In the genomic region with DNA sequence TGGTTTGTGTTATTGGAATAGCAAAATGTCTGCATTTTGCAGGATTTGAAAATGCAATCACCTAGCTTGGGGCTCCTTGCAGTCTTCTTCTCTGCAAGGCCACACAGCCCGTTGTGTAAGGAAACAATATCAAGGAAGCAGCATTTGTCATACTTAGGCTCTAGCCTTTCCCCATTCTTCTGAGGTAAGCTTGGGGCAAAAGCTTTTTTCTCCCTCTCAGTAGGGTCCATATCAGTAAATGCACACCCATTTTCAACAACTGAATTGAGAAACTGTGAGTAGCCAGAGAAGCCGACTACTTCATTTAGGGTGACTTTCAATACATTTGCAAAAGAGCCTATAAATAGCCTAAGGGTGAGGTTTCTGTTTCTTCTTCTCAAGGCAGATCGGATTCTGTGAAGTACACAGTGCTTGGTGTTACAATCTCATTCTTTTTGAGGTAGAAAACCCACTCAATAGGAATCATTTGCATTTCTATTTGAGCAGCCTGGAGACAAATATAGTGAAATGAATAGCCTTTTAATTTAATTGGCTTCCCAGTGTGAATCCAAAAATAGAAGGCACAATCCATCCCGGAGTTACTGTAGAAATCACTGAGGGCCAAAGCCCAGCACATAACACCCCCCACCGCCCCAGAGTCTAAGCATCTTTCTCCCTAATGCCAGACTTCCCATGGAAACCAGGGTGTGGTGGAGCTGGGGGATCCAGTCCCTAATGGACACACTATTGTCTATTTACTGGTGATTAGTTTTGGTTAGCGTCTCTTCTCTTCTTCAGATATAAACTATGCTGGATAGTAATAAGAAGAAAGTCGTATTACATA, we compare ENCODE assay signal across 1 cellular context.
TF ChIP-seq lines count a peak whose summit lies in the region.

No MANE protein-coding gene starts in this region.

TF ChIP-seq in H1, 55 proteins besides CTCF, POLR2A, EP300 and RAD21:
- peak; percentile 94 for TF ChIP-seq TAF7 (optimal IDR thresholded peaks at IDR 0.05; ENCODE audit: borderline replicate concordance, low read depth, low read length)
- peak; percentile 36; the same call in 1 of the 2 replicates for TF ChIP-seq POLR2AphosphoS5 (IDR thresholded peaks at IDR 0.05; ENCODE audit: low read depth, low read length)
- TF ChIP-seq TCF12 (IDR thresholded peaks at IDR 0.05; ENCODE audit: low read depth, low read length): no peak
- TF ChIP-seq BACH1 (IDR thresholded peaks at IDR 0.05; ENCODE audit: low read length): no peak
